ENCODE assay signal across 9 cellular contexts in genomic region chr2:174595904-174596397, GRCh38. TPM values are rescaled to one million over a fixed set of nuclear protein-coding genes. Genes with fewer than 3 reads are reported as not detected.
DNase-seq lines count a peak whose midpoint lies in the region; FAIRE-seq and TF ChIP-seq lines count a peak whose summit lies in the region.
"Had no signal": no experiment of that assay in that cellular context is flagged by ENCODE, and none has a peak within 500 bp of the region (broad histone marks: within the 10 kb centered on the region; RNA-seq: fewer than 3 reads in every experiment).

No MANE protein-coding gene starts in this region.

- POLR2A ChIA-PET in CD8-positive, alpha-beta memory T cell (lab: Charles Lee): interaction anchor here (0.9 to 3.0 kb wide), 4 partner anchors 14 to 109 kb away, joined by 3 to 16 read pairs (median 5); partner anchors contain the start of gene GPR155
- POLR2A ChIA-PET in MCF 10A (lab: Yijun Ruan, JAX) (interaction anchor here (0.7 kb wide), 1 partner anchor 53 kb away, joined by 3 read pairs; no protein-coding TSS in a partner anchor), GM10248 (lab: Yijun Ruan, JAX) (interaction anchor here (0.8 to 0.9 kb wide), 3 partner anchors 12 to 14 kb away, joined by 3 to 4 read pairs (median 3); no protein-coding TSS in a partner anchor)

- peaks cover 11 to 61% (median 23%) of the 10 kb centered on the region in 3 donors for H3K36me3 Mint-ChIP-seq in CD8-positive, alpha-beta memory T cell
- H3K36me3 Mint-ChIP-seq in MCF 10A (ENCODE audit: insufficient read depth, unreplicated experiment): no peaks in the 10 kb centered on the region

- intact Hi-C loops in MCF 10A (cut with micrococcal nuclease): no loop called here

- H3K27me3 Mint-ChIP-seq in CD8-positive, alpha-beta memory T cell: no peaks in the 10 kb centered on the region
- no peaks in the 10 kb centered on the region for H3K27me3 Mint-ChIP-seq in MCF 10A (ENCODE audit: insufficient read depth, unreplicated experiment)

- H3K27me3 ChIP-seq in CD8-positive, alpha-beta memory T cell (ENCODE audit: insufficient read depth, low read length, poor library complexity, severe bottlenecking): no peaks in the 10 kb centered on the region
- no peaks in the 10 kb centered on the region for H3K27me3 ChIP-seq in parathyroid adenoma (ENCODE audit: control insufficient read depth, insufficient read depth, low read length)

- peaks cover 53% of the 10 kb centered on the region for H3K4me1 ChIP-seq in CD8-positive, alpha-beta memory T cell (ENCODE audit: insufficient read depth, low read length)
- H3K4me1 ChIP-seq in parathyroid adenoma: peaks cover 11% of the 10 kb centered on the region

- BruUV-seq in MCF 10A (replicated peaks; lab: Mats Ljungman, UMichigan): no TSS peak

- TF ChIP-seq CTCF in MCF 10A (IDR thresholded peaks at IDR 0.05; ENCODE audit: unreplicated experiment) (no peak), parathyroid adenoma (IDR thresholded peaks at IDR 0.05) (no peak), GM10248 (IDR thresholded peaks at IDR 0.05; ENCODE audit: control extremely low read depth, extremely low read depth, low read depth, missing control alignments) (no peak)

- peak overlapping the region; percentile 93 to 99 (median 98) for H3K27ac Mint-ChIP-seq in CD8-positive, alpha-beta memory T cell
- peak overlapping the region; percentile 16 for H3K27ac Mint-ChIP-seq in MCF 10A (ENCODE audit: low read depth, unreplicated experiment)

- CTCF ChIA-PET in CD8-positive, alpha-beta memory T cell (lab: Charles Lee): interaction anchor here (1.0 to 12.7 kb wide), 5 partner anchors 9 to 100 kb away, joined by 4 to 167 read pairs (median 17); no protein-coding TSS in a partner anchor
- CTCF ChIA-PET in MCF 10A (lab: Yijun Ruan, JAX) (interaction anchor here (0.8 to 1.4 kb wide), 3 partner anchors 10 to 94 kb away, joined by 4 to 7 read pairs (median 4); no protein-coding TSS in a partner anchor), GM10248 (lab: Yijun Ruan, JAX) (interaction anchor here (1.5 to 12.6 kb wide), 7 partner anchors 13 to 133 kb away, joined by 4 to 95 read pairs (median 14); no protein-coding TSS in a partner anchor)

- H3K79me2 ChIP-seq in parathyroid adenoma: peaks cover 31% of the 10 kb centered on the region

- no peak overlapping the region for H3K9ac ChIP-seq in parathyroid adenoma

- H3K4me1 Mint-ChIP-seq in CD8-positive, alpha-beta memory T cell: peaks cover 55 to 68% (median 55%) of the 10 kb centered on the region in 3 donors
- H3K4me1 Mint-ChIP-seq in MCF 10A (ENCODE audit: insufficient read depth, unreplicated experiment): peaks cover 26% of the 10 kb centered on the region

- peaks cover 0 to 2% (median 0%) of the 10 kb centered on the region in 5 donors for H3K9me3 Mint-ChIP-seq in CD8-positive, alpha-beta memory T cell
- peaks cover 13% of the 10 kb centered on the region for H3K9me3 Mint-ChIP-seq in MCF 10A (ENCODE audit: unreplicated experiment)

- peaks cover 7% of the 10 kb centered on the region for H3K36me3 ChIP-seq in CD8-positive, alpha-beta memory T cell (ENCODE audit: insufficient read depth, low read length)
- no peaks in the 10 kb centered on the region for H3K36me3 ChIP-seq in parathyroid adenoma (ENCODE audit: control insufficient read depth, insufficient read depth, low read length)

- H3K4me3 Mint-ChIP-seq in CD8-positive, alpha-beta memory T cell: peak overlapping the region; percentile 86 to 99 (median 98)
- no peak overlapping the region for H3K4me3 Mint-ChIP-seq in MCF 10A (ENCODE audit: unreplicated experiment)

- no peaks in the 10 kb centered on the region for H3K9me3 ChIP-seq in CD8-positive, alpha-beta memory T cell (ENCODE audit: low read length)
- H3K9me3 ChIP-seq in parathyroid adenoma (ENCODE audit: control insufficient read depth, low read length): no peaks in the 10 kb centered on the region

- no peak for FAIRE-seq in HTR-8/SVneo (lab: Jason Lieb, UNC)

- no peak overlapping the region for H3K4me2 ChIP-seq in parathyroid adenoma (ENCODE audit: low read length)

- peak overlapping the region; percentile 86 for H3K27ac ChIP-seq in CD8-positive, alpha-beta memory T cell (ENCODE audit: low read depth, low read length)
- peak overlapping the region; percentile 17 for H3K27ac ChIP-seq in parathyroid adenoma

- DNase-seq in CD8-positive, alpha-beta memory T cell: no peak
- DNase-seq in LHCN-M2 (ENCODE audit: low read depth) (peak; percentile 40), MCF 10A (ENCODE audit: unreplicated experiment) (no peak), HTR-8/SVneo (ENCODE audit: insufficient read length, low spot score) (no peak), dedifferentiated amniotic fluid mesenchymal stem cell (ENCODE audit: extremely low spot score) (no peak), GM10248 (ENCODE audit: extremely low spot score) (no peak)
- DNase-seq in effector CD8-positive, alpha-beta T cell (lab: John Stamatoyannopoulos, UW): no peak
- DNase-seq: NCI-H2029 had no signal

- no peak overlapping the region for H2AFZ ChIP-seq in parathyroid adenoma

- H3K4me3 ChIP-seq in CD8-positive, alpha-beta memory T cell (ENCODE audit: low read length): peak overlapping the region; percentile 76
- H3K4me3 ChIP-seq in parathyroid adenoma (ENCODE audit: low read depth, low read length): no peak overlapping the region

RNA-seq across cellular contexts. Expression of gene WIPF1, which starts 1.7 kb away (rescaled TPM):
- total RNA-seq in CD8-positive, alpha-beta memory T cell: 100 to 1,000 TPM; 317 to 326 TPM
- polyA plus RNA-seq in CD8-positive, alpha-beta memory T cell: 200 TPM
- total RNA-seq in LHCN-M2 (2014; rRNA removed) (11.9 and 19.4 TPM in 2 replicates), MCF 10A (2022) (6.0 and 6.2 TPM in 2 replicates)
- 24.1 TPM for polyA plus RNA-seq in LHCN-M2 (2012)

Comparison
In these comparisons a context has a peak if more than half of its experiments do, and no peak if none do; other contexts are left out.
1. RNA of gene WIPF1, which starts 1.7 kb away (total RNA-seq): 317 to 326 TPM in CD8-positive, alpha-beta memory T cell; 11.9 to 19.4 TPM in LHCN-M2 and 6.0 to 6.2 TPM in MCF 10A; every median in the first group is over 10 times any median in the second.